ENCODE assay signal across 1 cellular context in genomic region chr5:126853541-126854267, GRCh38.
TF ChIP-seq lines count a peak whose summit lies in the region.

No MANE protein-coding gene starts in this region.

TF ChIP-seq in K562, 482 proteins besides CTCF, POLR2A, EP300 and RAD21:
- TF ChIP-seq, protein P1, sequence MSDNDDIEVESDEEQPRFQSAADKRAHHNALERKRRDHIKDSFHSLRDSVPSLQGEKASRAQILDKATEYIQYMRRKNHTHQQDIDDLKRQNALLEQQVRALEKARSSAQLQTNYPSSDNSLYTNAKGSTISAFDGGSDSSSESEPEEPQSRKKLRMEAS (CRISPR knock-in tag; IDR thresholded peaks at IDR 0.05), result 0 out of 2 replicates have a peak, but pooled peaks have one; percentile 15
- TF ChIP-seq NFYB (IDR thresholded peaks at IDR 0.05; ENCODE audit: extremely low read depth, insufficient read length), result peak; percentile 65
